ENCODE assay signal across 10 cellular contexts in the genomic region with DNA sequence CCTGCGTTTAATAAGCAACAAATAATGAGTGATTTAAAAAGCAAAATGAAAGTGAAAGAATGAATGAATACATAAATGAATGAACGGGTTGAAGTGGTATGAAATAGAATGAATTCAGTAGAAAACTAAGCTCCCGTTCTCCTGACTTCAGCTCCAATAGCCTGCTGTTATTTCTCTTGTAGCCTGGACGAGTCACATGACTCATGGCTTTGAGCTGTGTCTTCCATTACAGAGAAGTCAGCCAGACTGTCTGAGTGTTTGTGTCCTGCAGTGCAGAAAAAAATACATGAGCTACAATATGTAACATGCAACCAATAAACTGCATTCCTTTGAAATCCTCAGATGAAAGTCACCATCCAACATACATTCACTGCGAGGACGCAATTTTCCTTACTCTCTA. TPM values are rescaled to one million over a fixed set of nuclear protein-coding genes. Genes with fewer than 3 reads are reported as not detected.
A peak's percentile ranks its signal among the peaks of the same experiment; 100 is the strongest.
DNase-seq lines count a peak whose midpoint lies in the region; ATAC-seq, FAIRE-seq and TF ChIP-seq lines count a peak whose summit lies in the region.
"Had no signal": no experiment of that assay in that cellular context is flagged by ENCODE, and none has a peak within 500 bp of the region (broad histone marks: within the 10 kb centered on the region; RNA-seq: fewer than 3 reads in every experiment).

No MANE protein-coding gene starts in this region.

- intact Hi-C loops in MCF 10A (cut with micrococcal nuclease) = no loop called here
- intact Hi-C loops in breast epithelium (cut with DNase I; ENCODE audit: low total_unique reads) = no loop called here

- ATAC-seq in left lobe of liver = no peak
- ATAC-seq in GM19455 (IDR thresholded peaks at IDR 0.05; ENCODE audit: unreplicated experiment) = no peak
- ATAC-seq: activated CD8-positive, alpha-beta T cell treated with anti-CD3 and anti-CD28 coated beads, Interleukin-2, amount 10 ng/mL, durations not matched to agents 7 days and 5 days had no signal

- BruUV-seq in MCF 10A (replicated peaks; lab: Mats Ljungman, UMichigan) = no TSS peak

- no peak overlapping the region for H3K4me3 ChIP-seq in breast epithelium

- POLR2A ChIA-PET in MCF 10A (lab: Yijun Ruan, JAX) = interaction anchor here (0.6 to 0.9 kb wide), 5 partner anchors 15 to 926 kb away, joined by 3 to 4 read pairs (median 3); no protein-coding TSS in a partner anchor

- no peak overlapping the region for H3K27ac Mint-ChIP-seq in MCF 10A (ENCODE audit: low read depth, unreplicated experiment)
- H3K27ac Mint-ChIP-seq: activated CD8-positive, alpha-beta T cell treated with anti-CD3 and anti-CD28 coated beads, Interleukin-2, amount 10 ng/mL, durations not matched to agents 7 days and 5 days had no signal

- no peaks in the 10 kb centered on the region for H3K4me1 ChIP-seq in breast epithelium

- no peaks in the 10 kb centered on the region for H3K27me3 ChIP-seq in breast epithelium

- no peaks in the 10 kb centered on the region for H3K36me3 ChIP-seq in breast epithelium

- peak overlapping the region; percentile 16 for H3K4me3 Mint-ChIP-seq in MCF 10A (ENCODE audit: unreplicated experiment)
- H3K4me3 Mint-ChIP-seq: activated CD8-positive, alpha-beta T cell treated with anti-CD3 and anti-CD28 coated beads, Interleukin-2, amount 10 ng/mL, durations not matched to agents 7 days and 5 days had no signal

- FAIRE-seq in urothelium cell line (lab: Jason Lieb, UNC) = peak; percentile 5
- no peak for FAIRE-seq in GM12892 (lab: Jason Lieb, UNC)

- CTCF ChIA-PET in MCF 10A (lab: Yijun Ruan, JAX) = interaction anchor here (0.7 to 1.0 kb wide), 2 partner anchors 43 to 605 kb away, joined by 3 read pairs; no protein-coding TSS in a partner anchor

- peak; percentile 21 for DNase-seq in MCF 10A (ENCODE audit: unreplicated experiment)
- DNase-seq in breast epithelium (ENCODE audit: low spot score in 2 of 2) = no peak
- peak; percentile 77 for DNase-seq in astrocyte of the hippocampus (ENCODE audit: low read depth, low spot score)
- DNase-seq in islet precursor cell = peak; percentile 68
- DNase-seq in urothelium cell line (ENCODE audit: low spot score) = peak; percentile 43
- no peak for DNase-seq in GM12892 (ENCODE audit: insufficient read length)
- no peak for DNase-seq in left lobe of liver (ENCODE audit: low spot score)
- DNase-seq: activated CD8-positive, alpha-beta T cell treated with anti-CD3 and anti-CD28 coated beads, Interleukin-2, amount 10 ng/mL, durations not matched to agents 7 days and 5 days had no signal

- H3K27ac ChIP-seq in breast epithelium = no peak overlapping the region
- H3K27ac ChIP-seq: C4-2B had no signal

- H3K9me3 ChIP-seq in breast epithelium = no peaks in the 10 kb centered on the region

- H3K27me3 Mint-ChIP-seq in MCF 10A (ENCODE audit: insufficient read depth, unreplicated experiment) = no peaks in the 10 kb centered on the region

- H3K36me3 Mint-ChIP-seq in MCF 10A (ENCODE audit: insufficient read depth, unreplicated experiment) = peaks cover 5% of the 10 kb centered on the region

- TF ChIP-seq CTCF in MCF 10A (IDR thresholded peaks at IDR 0.05; ENCODE audit: unreplicated experiment) = no peak
- no peak for TF ChIP-seq CTCF in breast epithelium (IDR thresholded peaks at IDR 0.05)

- TF ChIP-seq POLR2A in breast epithelium (IDR thresholded peaks at IDR 0.05) (no peak), GM12892 (IDR thresholded peaks at IDR 0.05; ENCODE audit: low read depth, low read length) (no peak)

- peaks cover 13% of the 10 kb centered on the region for H3K4me1 Mint-ChIP-seq in MCF 10A (ENCODE audit: insufficient read depth, unreplicated experiment)

- no peaks in the 10 kb centered on the region for H3K9me3 Mint-ChIP-seq in MCF 10A (ENCODE audit: unreplicated experiment)

RNA-seq across cellular contexts. Expression of a gene that starts 21.2 kb away (rescaled TPM):
- total RNA-seq in MCF 10A (2022) = 0.52 and 0.84 TPM in 2 replicates
- under 1 TPM in 2 of 3 donors, not detected in 1; 0.32 to 0.66 TPM for total RNA-seq in breast epithelium
- not detected for polyA plus RNA-seq in GM12892 (2012; ENCODE audit: missing spikeins)
- total RNA-seq in left lobe of liver = not detected
- total RNA-seq: activated CD8-positive, alpha-beta T cell treated with anti-CD3 and anti-CD28 coated beads, Interleukin-2, amount 10 ng/mL, durations not matched to agents 7 days and 5 days had no signal

Comparison
In these comparisons a context has a peak if more than half of its experiments do, and no peak if none do; other contexts are left out.
1. DNase-seq: peak in MCF 10A (single experiment), astrocyte of the hippocampus (single experiment), islet precursor cell (single experiment) and urothelium cell line (single experiment); none in breast epithelium (0 of 2), GM12892 (single experiment) and left lobe of liver (single experiment).